15 cellular contexts compared by ENCODE assay signal in the genomic region with DNA sequence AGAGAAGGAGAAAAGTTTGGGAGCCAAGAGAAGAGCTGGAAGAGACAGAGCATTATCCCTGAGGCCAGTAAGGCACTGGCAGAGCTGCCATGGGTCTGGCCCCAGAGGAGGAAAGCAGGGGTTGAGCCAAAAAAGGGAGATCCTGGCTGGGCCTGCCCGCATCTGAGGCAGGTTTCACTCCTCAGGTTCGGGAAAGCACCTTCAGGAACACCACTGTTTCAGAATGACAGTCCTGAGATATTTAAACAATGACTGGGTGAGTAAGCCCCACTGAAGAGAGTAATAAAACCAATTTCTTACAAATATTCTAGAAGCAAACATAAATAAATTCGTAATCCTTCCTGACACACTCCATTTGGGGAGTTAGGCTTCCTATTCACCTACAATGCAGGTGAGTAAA.
DNase-seq lines count a peak whose midpoint lies in the region; ATAC-seq and TF ChIP-seq lines count a peak whose summit lies in the region.
"Had no signal": no experiment of that assay in that cellular context is flagged by ENCODE, and none has a peak within 500 bp of the region (broad histone marks: within the 10 kb centered on the region; RNA-seq: fewer than 3 reads in every experiment).

No MANE protein-coding gene starts in this region.

- no peaks in the 10 kb centered on the region for H3K9me3 ChIP-seq in ascending aorta
- H3K9me3 ChIP-seq: adrenal gland, heart left ventricle, right lobe of liver had no signal

- H3K27ac ChIP-seq in ascending aorta, result no peak overlapping the region
- H3K27ac ChIP-seq: adrenal gland, heart left ventricle, right lobe of liver had no signal

- no peak for DNase-seq in activated CD4-positive, CD25-positive, alpha-beta regulatory T cell (lab: John Stamatoyannopoulos, UW)
- peak; percentile 10 for DNase-seq in activated T-helper 9 cell treated with anti-CD3 and anti-CD28 coated beads, Interleukin-2, amount 50 U/mL, for 16 hours (ENCODE audit: low read depth)
- DNase-seq in stimulated activated CD4-positive, alpha-beta T cell treated with anti-CD3 and anti-CD28 coated beads, Interleukin-2, amount 100 ng/mL, for 48 hours, result peak; percentile 30 to 48
- no peak for DNase-seq in ascending aorta (ENCODE audit: low spot score in 2 of 2)
- DNase-seq: 8988T; adrenal gland; DMS79; effector CD8-positive, alpha-beta T cell; heart left ventricle; NCI-H1694; right lobe of liver had no signal

- ATAC-seq in activated CD4-positive, CD25-positive, alpha-beta regulatory T cell treated with anti-CD3 and anti-CD28 coated beads, Interleukin-2, amount 50 U/mL, for 24 hours, result peak; percentile 72 to 83
- peak; percentile 72 for ATAC-seq in HG02798 (IDR thresholded peaks at IDR 0.05; ENCODE audit: poor library complexity, unreplicated experiment)
- no peak for ATAC-seq in GM19328 (IDR thresholded peaks at IDR 0.05; ENCODE audit: unreplicated experiment)
- no peak for ATAC-seq in GM18861 (IDR thresholded peaks at IDR 0.05; ENCODE audit: unreplicated experiment)
- ATAC-seq: heart left ventricle, right lobe of liver had no signal

- intact Hi-C loops in ascending aorta (cut with DNase I), result no loop called here

- TF ChIP-seq CTCF in ascending aorta (IDR thresholded peaks at IDR 0.05), result no peak

- no peaks in the 10 kb centered on the region for H3K36me3 ChIP-seq in ascending aorta
- H3K36me3 ChIP-seq: adrenal gland, heart left ventricle, right lobe of liver had no signal

- H3K4me3 ChIP-seq in ascending aorta, result no peak overlapping the region
- H3K4me3 ChIP-seq: adrenal gland, heart left ventricle, right lobe of liver had no signal

- H3K27me3 ChIP-seq in ascending aorta, result no peaks in the 10 kb centered on the region
- H3K27me3 ChIP-seq: adrenal gland, heart left ventricle, right lobe of liver had no signal

- H3K4me1 ChIP-seq in ascending aorta, result no peaks in the 10 kb centered on the region
- H3K4me1 ChIP-seq: adrenal gland had no signal

Comparison
In these comparisons a context has a peak if more than half of its experiments do, and no peak if none do; other contexts are left out.
1. ATAC-seq: peak in activated CD4-positive, CD25-positive, alpha-beta regulatory T cell treated with anti-CD3 and anti-CD28 coated beads, Interleukin-2, amount 50 U/mL, for 24 hours (2 of 2) and HG02798 (single experiment); none in GM19328 (single experiment) and GM18861 (single experiment).
2. DNase-seq: peak in activated T-helper 9 cell treated with anti-CD3 and anti-CD28 coated beads, Interleukin-2, amount 50 U/mL, for 16 hours (single experiment) and stimulated activated CD4-positive, alpha-beta T cell treated with anti-CD3 and anti-CD28 coated beads, Interleukin-2, amount 100 ng/mL, for 48 hours (2 of 2); none in activated CD4-positive, CD25-positive, alpha-beta regulatory T cell (0 of 4) and ascending aorta (0 of 2).